13 cellular contexts compared by ENCODE assay signal in genomic region chr6:100456178-100456880, GRCh38. TPM values are rescaled to one million over a fixed set of nuclear protein-coding genes. Genes with fewer than 3 reads are reported as not detected.
DNase-seq lines count a peak whose midpoint lies in the region; FAIRE-seq and TF ChIP-seq lines count a peak whose summit lies in the region.
"Had no signal": no experiment of that assay in that cellular context is flagged by ENCODE, and none has a peak within 500 bp of the region (broad histone marks: within the 10 kb centered on the region; RNA-seq: fewer than 3 reads in every experiment).

No MANE protein-coding gene starts in this region.

- H3K4me2 ChIP-seq in astrocyte (ENCODE audit: low read length): no peak overlapping the region

- H3K4me1 ChIP-seq in astrocyte (ENCODE audit: insufficient read depth, low read length) (peaks cover 3% of the 10 kb centered on the region), skeletal muscle tissue (ENCODE audit: control insufficient read depth in 3 of 3, insufficient read depth in 3 of 3, low read length in 3 of 3) (peaks cover 0 to 33% (median 2%) of the 10 kb centered on the region in 3 donors)
- H3K4me1 ChIP-seq: testis had no signal

- H3K4me1 Mint-ChIP-seq in activated naive CD4-positive, alpha-beta T cell treated with anti-CD3 and anti-CD28 coated beads, Interleukin-2, amount 10 ng/mL, durations not matched to agents 7 days and 5 days: peaks cover 2% of the 10 kb centered on the region
- no peaks in the 10 kb centered on the region for H3K4me1 Mint-ChIP-seq in activated naive CD4-positive, alpha-beta T cell treated with anti-CD3 and anti-CD28 coated beads for 36 hours (ENCODE audit: low read depth)
- no peaks in the 10 kb centered on the region for H3K4me1 Mint-ChIP-seq in astrocyte (ENCODE audit: low read depth, unreplicated experiment)
- H3K4me1 Mint-ChIP-seq: memory B cell had no signal

- H3K9me3 ChIP-seq in astrocyte (ENCODE audit: insufficient read depth, low read depth, low read length) (no peaks in the 10 kb centered on the region), skeletal muscle tissue (ENCODE audit: control insufficient read depth in 3 of 3, low read length in 3 of 3) (no peaks in the 10 kb centered on the region)
- H3K9me3 ChIP-seq: testis had no signal

- peak overlapping the region; percentile 45 for H3K27ac Mint-ChIP-seq in activated naive CD4-positive, alpha-beta T cell treated with anti-CD3 and anti-CD28 coated beads, Interleukin-2, amount 10 ng/mL, durations not matched to agents 7 days and 5 days
- no peak overlapping the region for H3K27ac Mint-ChIP-seq in activated naive CD4-positive, alpha-beta T cell treated with anti-CD3 and anti-CD28 coated beads for 36 hours
- peak overlapping the region; percentile 66 for H3K27ac Mint-ChIP-seq in astrocyte (ENCODE audit: unreplicated experiment)
- H3K27ac Mint-ChIP-seq: activated B cell treated with CpG ODN at 0.5 μM for 24 hours, memory B cell had no signal

- no peak overlapping the region for H3K4me3 ChIP-seq in astrocyte (ENCODE audit: insufficient read depth, low read depth, low read length)
- peak overlapping the region in 1 of 3 donors; percentile 68 for H3K4me3 ChIP-seq in skeletal muscle tissue (ENCODE audit: low read length in 3 of 3)
- H3K4me3 ChIP-seq: testis had no signal

- no peaks in the 10 kb centered on the region for H3K79me2 ChIP-seq in astrocyte (ENCODE audit: insufficient read depth, low read length)

- H3K4me3 Mint-ChIP-seq in activated naive CD4-positive, alpha-beta T cell treated with anti-CD3 and anti-CD28 coated beads, Interleukin-2, amount 10 ng/mL, durations not matched to agents 7 days and 5 days: no peak overlapping the region
- H3K4me3 Mint-ChIP-seq in activated naive CD4-positive, alpha-beta T cell treated with anti-CD3 and anti-CD28 coated beads for 36 hours: no peak overlapping the region
- H3K4me3 Mint-ChIP-seq in astrocyte (ENCODE audit: unreplicated experiment): no peak overlapping the region
- H3K4me3 Mint-ChIP-seq: activated B cell treated with CpG ODN at 0.5 μM for 24 hours, memory B cell had no signal

- FAIRE-seq in astrocyte (lab: Jason Lieb, UNC) (no peak), islet of Langerhans (lab: Jason Lieb, UNC) (peak; percentile 24)

- no peak overlapping the region for H3K9ac ChIP-seq in astrocyte (ENCODE audit: low read length)
- H3K9ac ChIP-seq in skeletal muscle tissue (ENCODE audit: low read depth in 1 of 3, low read length in 3 of 3): peak overlapping the region in 1 of 3 donors; percentile 92

- peaks cover 3% of the 10 kb centered on the region for H4K20me1 ChIP-seq in astrocyte (ENCODE audit: insufficient read depth, low read length)

- no peak for DNase-seq in activated naive CD4-positive, alpha-beta T cell treated with anti-CD3 and anti-CD28 coated beads, Interleukin-2, amount 10 ng/mL, durations not matched to agents 7 days and 5 days
- DNase-seq in activated naive CD4-positive, alpha-beta T cell treated with anti-CD3 and anti-CD28 coated beads for 36 hours: no peak
- DNase-seq in astrocyte (ENCODE audit: low read depth): no peak
- no peak for DNase-seq in NCI-H526 (lab: John Stamatoyannopoulos, UW)
- DNase-seq in NCI-H1092 (lab: John Stamatoyannopoulos, UW): no peak
- no peak for DNase-seq in NCI-H510A (lab: John Stamatoyannopoulos, UW)
- DNase-seq: activated B cell treated with CpG ODN at 0.5 μM for 24 hours; activated T-cell treated with anti-CD3 and anti-CD28 coated beads, Interleukin-2, amount 50 U/mL, for 1 hour; posterior cingulate gyrus; testis had no signal

- intact Hi-C loops in activated naive CD4-positive, alpha-beta T cell treated with anti-CD3 and anti-CD28 coated beads for 36 hours (cut with micrococcal nuclease): loop anchor here (5.0 kb wide), 1 partner anchor 946 kb away; no protein-coding TSS in a partner anchor

- no peaks in the 10 kb centered on the region for H3K9me3 Mint-ChIP-seq in activated naive CD4-positive, alpha-beta T cell treated with anti-CD3 and anti-CD28 coated beads, Interleukin-2, amount 10 ng/mL, durations not matched to agents 7 days and 5 days
- peaks cover 5% of the 10 kb centered on the region for H3K9me3 Mint-ChIP-seq in activated naive CD4-positive, alpha-beta T cell treated with anti-CD3 and anti-CD28 coated beads for 36 hours
- peaks cover 10% of the 10 kb centered on the region for H3K9me3 Mint-ChIP-seq in astrocyte (ENCODE audit: unreplicated experiment)

- no peaks in the 10 kb centered on the region for H3K36me3 ChIP-seq in astrocyte (ENCODE audit: insufficient read depth, low read length)
- H3K36me3 ChIP-seq in skeletal muscle tissue (ENCODE audit: control insufficient read depth in 3 of 3, insufficient read depth in 3 of 3, low read length in 3 of 3): peaks cover 0 to 2% (median 0%) of the 10 kb centered on the region in 3 donors

- peaks cover 100% of the 10 kb centered on the region for H3K27me3 ChIP-seq in astrocyte (ENCODE audit: insufficient read depth, low read length)
- peaks cover 43 to 66% (median 65%) of the 10 kb centered on the region in 3 donors for H3K27me3 ChIP-seq in skeletal muscle tissue (ENCODE audit: control insufficient read depth in 3 of 3, insufficient read depth in 3 of 3, low read length in 3 of 3)

- H3K27ac ChIP-seq in astrocyte (ENCODE audit: low read depth, low read length) (no peak overlapping the region), skeletal muscle tissue (ENCODE audit: low read depth, low read length) (peak overlapping the region; percentile 92)
- H3K27ac ChIP-seq: testis had no signal

- H2AFZ ChIP-seq in astrocyte (ENCODE audit: low read depth, low read length): no peak overlapping the region

- H3K27me3 Mint-ChIP-seq in activated naive CD4-positive, alpha-beta T cell treated with anti-CD3 and anti-CD28 coated beads, Interleukin-2, amount 10 ng/mL, durations not matched to agents 7 days and 5 days: peaks cover 10% of the 10 kb centered on the region
- H3K27me3 Mint-ChIP-seq in activated naive CD4-positive, alpha-beta T cell treated with anti-CD3 and anti-CD28 coated beads for 36 hours (ENCODE audit: low read depth): peaks cover 73% of the 10 kb centered on the region
- H3K27me3 Mint-ChIP-seq in astrocyte (ENCODE audit: low read depth, unreplicated experiment): peaks cover 29% of the 10 kb centered on the region

- TF ChIP-seq CTCF in astrocyte (IDR thresholded peaks at IDR 0.05; ENCODE audit: insufficient read depth, low read depth, low read length): no peak

- H3K36me3 Mint-ChIP-seq in activated naive CD4-positive, alpha-beta T cell treated with anti-CD3 and anti-CD28 coated beads, Interleukin-2, amount 10 ng/mL, durations not matched to agents 7 days and 5 days: peaks cover 18% of the 10 kb centered on the region
- peaks cover 6% of the 10 kb centered on the region for H3K36me3 Mint-ChIP-seq in activated naive CD4-positive, alpha-beta T cell treated with anti-CD3 and anti-CD28 coated beads for 36 hours (ENCODE audit: low read depth)
- H3K36me3 Mint-ChIP-seq in astrocyte (ENCODE audit: low read depth, unreplicated experiment): no peaks in the 10 kb centered on the region

- CTCF ChIA-PET in activated naive CD4-positive, alpha-beta T cell treated with anti-CD3 and anti-CD28 coated beads, Interleukin-2, amount 10 ng/mL, durations not matched to agents 7 days and 5 days (lab: Charles Lee): interaction anchor here (1.5 kb wide), 1 partner anchor 10 kb away, joined by 3 read pairs; no protein-coding TSS in a partner anchor
- CTCF ChIA-PET in activated naive CD4-positive, alpha-beta T cell treated with anti-CD3 and anti-CD28 coated beads for 36 hours (lab: Charles Lee): no interaction called here

RNA-seq across cellular contexts. Expression of gene SIM1, which starts 8.4 kb away (rescaled TPM):
- not detected for total RNA-seq in activated naive CD4-positive, alpha-beta T cell treated with anti-CD3 and anti-CD28 coated beads for 36 hours
- total RNA-seq in astrocyte: not detected in 2 replicates
- total RNA-seq in skeletal muscle tissue: 1.6 TPM
- total RNA-seq: activated B cell treated with CpG ODN at 0.5 μM for 24 hours had no signal
